Comparison of ENCODE assay signal across 24 cellular contexts in the genomic region with DNA sequence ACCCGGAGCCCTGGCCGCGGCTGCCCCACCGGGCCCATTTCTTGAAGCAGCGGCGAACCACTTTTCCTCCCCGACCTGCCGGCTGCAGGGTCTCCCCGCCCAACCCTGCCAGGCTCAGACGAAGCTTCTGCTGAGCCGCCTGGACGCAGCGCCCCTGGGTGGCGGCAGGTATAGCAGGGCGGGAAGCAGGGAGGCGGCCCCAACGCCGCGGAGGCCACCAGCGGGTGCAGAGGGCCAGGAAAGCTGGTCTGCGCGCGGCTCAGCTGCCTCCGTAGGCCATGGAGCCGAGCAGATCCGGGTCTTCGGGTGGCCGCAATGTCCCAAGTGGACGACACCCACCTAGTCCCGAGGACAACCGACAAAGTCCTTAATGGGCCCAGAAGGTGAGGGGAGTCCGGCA.
"Had no signal": no experiment of that assay in that cellular context is flagged by ENCODE, and none has a peak within 500 bp of the region (broad histone marks: within the 10 kb centered on the region; RNA-seq: fewer than 3 reads in every experiment).

No MANE protein-coding gene starts in this region.

- H2AFZ ChIP-seq: hepatocyte, parathyroid adenoma had no signal

- H3K4me2 ChIP-seq: hepatocyte had no signal

- ATAC-seq: left ventricle myocardium superior; sciatic nerve; stimulated activated memory B cell treated with anti-CD40 and anti-IgM and Interleukin-4, amounts not matched to agents 10 μg/mL and 1 μg/mL and 100 μg/mL, for 72 hours had no signal

- DNase-seq: cerebellar nuclear complex; erythroblast; foreskin melanocyte; islet precursor cell; left ventricle myocardium superior; mesendoderm; naive B cell; spleen; stimulated activated CD4-positive, alpha-beta T cell treated with anti-CD3 and anti-CD28 coated beads, Interleukin-15, amount 100 ng/mL, for 24 hours; stimulated activated CD4-positive, alpha-beta T cell treated with anti-CD3 and anti-CD28 coated beads, Interleukin-1b, Interleukin-23, amount 100 ng/mL, for 48 hours; stimulated activated CD4-positive, alpha-beta T cell treated with anti-CD3 and anti-CD28 coated beads, Interleukin-4, amount 100 ng/mL, for 24 hours; transverse colon had no signal

- H3K36me3 ChIP-seq: prostate gland, spleen, thoracic aorta, transverse colon had no signal

- H3K4me1 ChIP-seq: parathyroid adenoma, prostate gland, transverse colon had no signal

- H3K9ac ChIP-seq: parathyroid adenoma had no signal

- FAIRE-seq: colon, endothelial cell of umbilical vein had no signal

- H3K27me3 ChIP-seq: hepatocyte, transverse colon had no signal

- H3K4me3 Mint-ChIP-seq: dendritic cell treated with granulocyte-macrophage colony-stimulating factor and Interleukin-4, amounts not matched to agents 40 ng/mL and 50 ng/mL, for 4 days; naive B cell; nephron; stimulated activated memory B cell treated with anti-CD40 and anti-IgM and Interleukin-4, amounts not matched to agents 10 μg/mL and 1 μg/mL and 100 μg/mL, for 72 hours; stimulated activated naive CD8-positive, alpha-beta T cell treated with anti-CD3 and anti-CD28 coated beads, Interleukin-15, Interleukin-2, amounts not matched to agents 100 ng/mL and 50 ng/mL, for 24 hours had no signal

- H3K79me2 ChIP-seq: hepatocyte, parathyroid adenoma had no signal

- H3K4me3 ChIP-seq: hepatocyte, lung, prostate gland, spleen, thoracic aorta, transverse colon had no signal

- H3K36me3 Mint-ChIP-seq: naive B cell; stimulated activated memory B cell treated with anti-CD40 and anti-IgM and Interleukin-4, amounts not matched to agents 10 μg/mL and 1 μg/mL and 100 μg/mL, for 72 hours had no signal

- H3K9me3 ChIP-seq: prostate gland, thoracic aorta, transverse colon had no signal

- H3K9me3 Mint-ChIP-seq: dendritic cell treated with granulocyte-macrophage colony-stimulating factor and Interleukin-4, amounts not matched to agents 40 ng/mL and 50 ng/mL, for 4 days; stimulated activated memory B cell treated with anti-CD40 and anti-IgM and Interleukin-4, amounts not matched to agents 10 μg/mL and 1 μg/mL and 100 μg/mL, for 72 hours; stimulated activated naive CD8-positive, alpha-beta T cell treated with anti-CD3 and anti-CD28 coated beads, Interleukin-15, Interleukin-2, amounts not matched to agents 100 ng/mL and 50 ng/mL, for 24 hours had no signal

- H3K4me1 Mint-ChIP-seq: naive B cell; nephron; stimulated activated memory B cell treated with anti-CD40 and anti-IgM and Interleukin-4, amounts not matched to agents 10 μg/mL and 1 μg/mL and 100 μg/mL, for 72 hours had no signal

- H3K27ac ChIP-seq: hepatocyte, parathyroid adenoma, prostate gland, spleen, thoracic aorta, transverse colon had no signal

- H3K27ac Mint-ChIP-seq: dendritic cell treated with granulocyte-macrophage colony-stimulating factor and Interleukin-4, amounts not matched to agents 40 ng/mL and 50 ng/mL, for 4 days; naive B cell; nephron; stimulated activated memory B cell treated with anti-CD40 and anti-IgM and Interleukin-4, amounts not matched to agents 10 μg/mL and 1 μg/mL and 100 μg/mL, for 72 hours; stimulated activated naive CD8-positive, alpha-beta T cell treated with anti-CD3 and anti-CD28 coated beads, Interleukin-15, Interleukin-2, amounts not matched to agents 100 ng/mL and 50 ng/mL, for 24 hours had no signal
